Comparison of ENCODE assay signal across 36 cellular contexts in genomic region chr12:14521822-14522221, GRCh38. TPM values are rescaled to one million over a fixed set of nuclear protein-coding genes. Genes with fewer than 3 reads are reported as not detected.
"Had no signal": no experiment of that assay in that cellular context is flagged by ENCODE, and none has a peak within 500 bp of the region (broad histone marks: within the 10 kb centered on the region; RNA-seq: fewer than 3 reads in every experiment).

No MANE protein-coding gene starts in this region.

- H3K36me3 ChIP-seq: MG63 had no signal

- H3K4me3 ChIP-seq: MG63 had no signal

- DNase-seq: Kasumi-1, MG63, MM.1S, MV-4-11, NCI-H1048, NCI-H1092, NCI-H1092 treated with DMSO at 0.1 percent for 48 hours, NCI-H1105, NCI-H1105 treated with DMSO at 0.1 percent for 48 hours, NCI-H1417, NCI-H1417 treated with DMSO at 0.1 percent for 48 hours, NCI-H1436, NCI-H1436 treated with DMSO at 0.1 percent for 48 hours, NCI-H146, NCI-H1694, NCI-H1694 treated with DMSO at 0.1 percent for 48 hours, NCI-H187, NCI-H187 treated with DMSO at 0.1 percent for 48 hours, NCI-H1930, NCI-H2029, NCI-H2029 treated with DMSO at 0.1 percent for 48 hours, NCI-H2081, NCI-H2081 treated with DMSO at 0.1 percent for 48 hours, NCI-H2107, NCI-H2171, NCI-H2171 treated with DMSO at 0.1 percent for 48 hours, NCI-H2227 treated with DMSO at 0.1 percent for 48 hours, NCI-H226, NCI-H345, NCI-H446, NCI-H446 treated with DMSO at 0.1 percent for 48 hours, NCI-H510A, NCI-H510A treated with DMSO at 0.1 percent for 48 hours, NCI-H524, NCI-H524 treated with DMSO at 0.1 percent for 48 hours had no signal

- H3K27me3 ChIP-seq: MG63 had no signal

RNA-seq across cellular contexts. Expression of gene PLBD1, which starts 45.9 kb away (rescaled TPM):
- total RNA-seq: MCF 10A had no signal
